Comparison of ENCODE assay signal across 19 cellular contexts in the genomic region with DNA sequence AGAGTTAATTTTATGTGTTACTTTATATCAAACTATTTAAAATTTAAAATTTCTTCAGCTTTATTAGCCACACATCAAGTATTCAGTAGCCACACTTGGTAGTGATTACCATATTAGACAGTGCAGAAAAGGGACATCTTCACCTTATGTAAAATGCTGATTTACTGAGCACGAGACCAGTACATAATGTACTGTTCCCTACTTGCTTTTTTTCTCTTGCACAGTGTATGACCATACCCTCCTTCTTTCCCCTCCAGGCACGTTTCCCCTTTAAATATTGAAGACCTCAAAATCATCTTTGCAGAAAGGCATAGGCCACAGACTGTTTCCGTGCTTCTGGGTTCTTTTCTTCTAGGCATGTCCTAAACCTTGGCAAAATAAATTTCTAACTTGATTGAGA. TPM values are rescaled to one million over a fixed set of nuclear protein-coding genes. Genes with fewer than 3 reads are reported as not detected.
"Had no signal": no experiment of that assay in that cellular context is flagged by ENCODE, and none has a peak within 500 bp of the region (broad histone marks: within the 10 kb centered on the region; RNA-seq: fewer than 3 reads in every experiment).

No MANE protein-coding gene starts in this region.

- H3K36me3 ChIP-seq: gastrocnemius medialis, neutrophil, uterus had no signal

- H3K4me3 Mint-ChIP-seq: activated B cell treated with CpG ODN at 0.5 μM for 24 hours; activated CD4-positive, alpha-beta T cell treated with anti-CD3 and anti-CD28 coated beads, Interleukin-2, amount 10 ng/mL, durations not matched to agents 24 days and 14 days; activated CD8-positive, alpha-beta T cell treated with anti-CD3 and anti-CD28 coated beads, Interleukin-2, amount 10 ng/mL, durations not matched to agents 7 days and 5 days; activated T-cell treated with anti-CD3 and anti-CD28 coated beads, Interleukin-2, amount 50 U/mL, for 72 hours; endodermal cell; T-helper 17 cell had no signal

- H3K9me3 ChIP-seq: gastrocnemius medialis, neutrophil, uterus had no signal

- H3K27me3 Mint-ChIP-seq: activated B cell treated with CpG ODN at 0.5 μM for 24 hours; activated CD4-positive, alpha-beta T cell treated with anti-CD3 and anti-CD28 coated beads, Interleukin-2, amount 10 ng/mL, durations not matched to agents 24 days and 14 days; T-helper 17 cell had no signal

- DNase-seq: activated B cell treated with CpG ODN at 0.5 μM for 24 hours; activated CD8-positive, alpha-beta memory T cell treated with anti-CD3 and anti-CD28 coated beads, Interleukin-2, amount 50 U/mL, for 48 hours; activated CD8-positive, alpha-beta T cell treated with anti-CD3 and anti-CD28 coated beads, Interleukin-2, amount 10 ng/mL, durations not matched to agents 7 days and 5 days; activated gamma-delta T cell; activated T-cell treated with anti-CD3 and anti-CD28 coated beads, Interleukin-2, amount 50 U/mL, for 72 hours; brain microvascular endothelial cell; endodermal cell; gastrocnemius medialis; left colon; midbrain; stimulated activated CD4-positive, alpha-beta T cell treated with anti-CD3 and anti-CD28 coated beads, Interleukin-15, amount 100 ng/mL, for 24 hours; stimulated activated CD4-positive, alpha-beta T cell treated with anti-CD3 and anti-CD28 coated beads, Interleukin-4, amount 100 ng/mL, for 1 hour; stimulated activated naive CD4-positive, alpha-beta T cell treated with Interleukin-2 at 50 U/mL for 16 hours; T-helper 17 cell; uterus had no signal

- H3K27me3 ChIP-seq: brain microvascular endothelial cell, gastrocnemius medialis, neutrophil, uterus had no signal

- H3K36me3 Mint-ChIP-seq: activated naive CD4-positive, alpha-beta T cell treated with anti-CD3 and anti-CD28 coated beads, Interleukin-2, amount 50 U/mL, for 72 hours had no signal

- ATAC-seq: activated CD8-positive, alpha-beta T cell treated with anti-CD3 and anti-CD28 coated beads, Interleukin-2, amount 10 ng/mL, durations not matched to agents 7 days and 5 days; activated naive CD4-positive, alpha-beta T cell treated with anti-CD3 and anti-CD28 coated beads, Interleukin-2, amount 50 U/mL, for 72 hours; activated T-cell treated with anti-CD3 and anti-CD28 coated beads, Interleukin-2, amount 50 U/mL, for 72 hours; gastrocnemius medialis; left colon; T-helper 17 cell had no signal

- H3K27ac Mint-ChIP-seq: activated B cell treated with CpG ODN at 0.5 μM for 24 hours; activated CD4-positive, alpha-beta T cell treated with anti-CD3 and anti-CD28 coated beads, Interleukin-2, amount 10 ng/mL, durations not matched to agents 24 days and 14 days; activated CD8-positive, alpha-beta T cell treated with anti-CD3 and anti-CD28 coated beads, Interleukin-2, amount 10 ng/mL, durations not matched to agents 7 days and 5 days; activated naive CD4-positive, alpha-beta T cell treated with anti-CD3 and anti-CD28 coated beads, Interleukin-2, amount 50 U/mL, for 72 hours; T-helper 17 cell had no signal

- H3K9me3 Mint-ChIP-seq: activated B cell treated with CpG ODN at 0.5 μM for 24 hours; activated CD4-positive, alpha-beta T cell treated with anti-CD3 and anti-CD28 coated beads, Interleukin-2, amount 10 ng/mL, durations not matched to agents 24 days and 14 days; activated naive CD4-positive, alpha-beta T cell treated with anti-CD3 and anti-CD28 coated beads, Interleukin-2, amount 50 U/mL, for 72 hours; activated T-cell treated with anti-CD3 and anti-CD28 coated beads, Interleukin-2, amount 50 U/mL, for 72 hours; endodermal cell had no signal

- H3K4me3 ChIP-seq: gastrocnemius medialis, skin epidermis, uterus had no signal

- H3K27ac ChIP-seq: brain microvascular endothelial cell, gastrocnemius medialis, neutrophil, skin epidermis had no signal

RNA-seq across cellular contexts. Expression of gene BFSP1, which starts 56.7 kb away (rescaled TPM):
- total RNA-seq: activated B cell treated with CpG ODN at 0.5 μM for 24 hours had no signal
